ENCODE assay signal across 8 cellular contexts in genomic region chr11:804599-804964, GRCh38. TPM values are rescaled to one million over a fixed set of nuclear protein-coding genes. Genes with fewer than 3 reads are reported as not detected.
DNase-seq lines count a peak whose midpoint lies in the region; ATAC-seq, FAIRE-seq and TF ChIP-seq lines count a peak whose summit lies in the region.

No MANE protein-coding gene starts in this region.

- DNase-seq in A549 (ENCODE audit: low read depth in 1 of 2, low spot score in 1 of 2) (no peak), mammary epithelial cell (no peak), glomerular visceral epithelial cell (ENCODE audit: extremely low spot score) (no peak), NCI-H82 treated with DMSO at 0.1 percent for 48 hours (lab: John Stamatoyannopoulos, UW; ENCODE audit: unreplicated experiment) (no peak)
- DNase-seq in NK-92 treated with Interleukin-12 subunit alpha and Interleukin-12 subunit beta, amount 100 ng/mL, for 24 hours (lab: John Stamatoyannopoulos, UW), result no peak

- H3K4me2 ChIP-seq in A549, result peak overlapping the region; percentile 93
- peak overlapping the region; percentile 100 for H3K4me2 ChIP-seq in mammary epithelial cell (ENCODE audit: insufficient read depth, low read depth, low read length)

- TF ChIP-seq CTCF in A549 (IDR thresholded peaks at IDR 0.05) (no peak), mammary epithelial cell (conservative IDR thresholded peaks at IDR 0.05 in 1 of 2, IDR thresholded peaks at IDR 0.05 in 1 of 2; ENCODE audit: extremely low read depth in 1 of 2, insufficient read depth in 1 of 2, low read depth in 1 of 2, low read length in 2 of 2) (no peak)

- POLR2A ChIA-PET in A549 (lab: Yijun Ruan, JAX), result interaction anchor here (2.0 kb wide), 1 partner anchor 15 kb away, joined by 9 read pairs; no protein-coding TSS in a partner anchor

- no peaks in the 10 kb centered on the region for H4K20me1 ChIP-seq in mammary epithelial cell (ENCODE audit: insufficient read depth, low read length)

- intact Hi-C loops in mammary epithelial cell (cut with micrococcal nuclease), result no loop called here

- ATAC-seq in A549, result no peak
- ATAC-seq in GM18498 (IDR thresholded peaks at IDR 0.05; ENCODE audit: unreplicated experiment), result no peak

- in situ Hi-C loops in mammary epithelial cell (cut with MboI; ENCODE audit: low sequenced_read_pairs in 2 of 2), result no loop called here

- H3K9me3 ChIP-seq in A549 (no peaks in the 10 kb centered on the region), HUES6 (ENCODE audit: control insufficient read depth, insufficient read depth, low read depth, low read length) (no peaks in the 10 kb centered on the region), mammary epithelial cell (replicated peaks; ENCODE audit: insufficient read depth, low read length) (no peaks in the 10 kb centered on the region), mononuclear cell (ENCODE audit: low read depth, low read length) (no peaks in the 10 kb centered on the region)

- H3K9ac ChIP-seq in HUES6 (ENCODE audit: low read length), result peak overlapping the region; percentile 31
- H3K9ac ChIP-seq in mammary epithelial cell (ENCODE audit: insufficient read depth, low read length), result peak overlapping the region; percentile 8

- no peak for TF ChIP-seq RAD21 in A549 (conservative IDR thresholded peaks at IDR 0.05 in 1 of 2, IDR thresholded peaks at IDR 0.05 in 1 of 2)

- H3K36me3 ChIP-seq in HUES6 (ENCODE audit: control insufficient read depth, insufficient read depth, low read length) (peaks cover 38% of the 10 kb centered on the region), mammary epithelial cell (ENCODE audit: insufficient read depth, low read length) (no peaks in the 10 kb centered on the region)

- no TSS peak for BruUV-seq in mammary epithelial cell (replicated peaks; lab: Mats Ljungman, UMichigan)

- dilution Hi-C loops in mammary epithelial cell (cut with HindIII; ENCODE audit: low sequenced_read_pairs), result no loop called here

- H3K27ac ChIP-seq in A549, result peak overlapping the region; percentile 76 to 90
- H3K27ac ChIP-seq in HUES6 (ENCODE audit: low read depth, low read length), result no peak overlapping the region
- no peak overlapping the region for H3K27ac ChIP-seq in mammary epithelial cell (ENCODE audit: insufficient read depth, low read depth, low read length)

- no peak for TF ChIP-seq POLR2A in A549 (IDR thresholded peaks at IDR 0.05; ENCODE audit: low read length)

- no peaks in the 10 kb centered on the region for H3K27me3 ChIP-seq in HUES6 (ENCODE audit: control insufficient read depth, insufficient read depth, low read length)
- H3K27me3 ChIP-seq in mammary epithelial cell (ENCODE audit: insufficient read depth, low read length), result no peaks in the 10 kb centered on the region
- H3K27me3 ChIP-seq in mononuclear cell (ENCODE audit: insufficient read depth, low read length), result no peaks in the 10 kb centered on the region

- TF ChIP-seq EP300 in A549 (IDR thresholded peaks at IDR 0.05), result no peak

- H3K79me2 ChIP-seq in mammary epithelial cell (ENCODE audit: insufficient read depth, low read length), result peaks cover 25% of the 10 kb centered on the region

- peaks cover 22% of the 10 kb centered on the region for H3K4me1 ChIP-seq in A549
- H3K4me1 ChIP-seq in HUES6 (ENCODE audit: control insufficient read depth, insufficient read depth, low read length), result peaks cover 16% of the 10 kb centered on the region
- peaks cover 26% of the 10 kb centered on the region for H3K4me1 ChIP-seq in mammary epithelial cell (ENCODE audit: insufficient read depth, low read length)
- peaks cover 29% of the 10 kb centered on the region for H3K4me1 ChIP-seq in mononuclear cell (ENCODE audit: insufficient read depth, low read length)

- no peak for FAIRE-seq in A549 (lab: Jason Lieb, UNC)

- H3K4me3 ChIP-seq in A549 (peak overlapping the region; percentile 60), HUES6 (ENCODE audit: low read depth, low read length) (peak overlapping the region; percentile 74), mammary epithelial cell (replicated peaks in 1 of 3; ENCODE audit: insufficient read depth in 1 of 3, low read depth in 2 of 3, low read length in 3 of 3) (peak overlapping the region; percentile 60 to 68 (median 65)), mononuclear cell (ENCODE audit: low read length) (peak overlapping the region; percentile 41)

- WGBS in A549 (ENCODE audit: missing lambda C conversion rate), result 29% methylated on average over 18 of the region's 18 CpGs
- WGBS in mammary epithelial cell (ENCODE audit: low coverage, missing lambda C conversion rate), result 0% methylated on average over 6 of the region's 18 CpGs

- CTCF ChIA-PET in A549 (lab: Yijun Ruan, JAX) (interaction anchor here (1.0 to 1.2 kb wide), 2 partner anchors 9 to 15 kb away, joined by 3 to 4 read pairs; no protein-coding TSS in a partner anchor), mammary epithelial cell (lab: Charles Lee; ENCODE audit: low non-redundant PET) (no interaction called here)

- peak overlapping the region; percentile 75 for H2AFZ ChIP-seq in mammary epithelial cell (ENCODE audit: low read depth, low read length)

TF ChIP-seq in A549, 52 proteins besides CTCF, POLR2A, EP300 and RAD21:
- no peak for TF ChIP-seq TFCP2L1 (CRISPR knock-in tag; IDR thresholded peaks at IDR 0.05)
- TF ChIP-seq CEBPB (IDR thresholded peaks at IDR 0.05), result no peak
- no peak for TF ChIP-seq EHF (CRISPR knock-in tag; IDR thresholded peaks at IDR 0.05)
- no peak for TF ChIP-seq HEYL (CRISPR knock-in tag; IDR thresholded peaks at IDR 0.05)
- TF ChIP-seq ESRRA (IDR thresholded peaks at IDR 0.05; ENCODE audit: borderline replicate concordance, low read length), result no peak
- TF ChIP-seq FOSB (CRISPR knock-in tag; IDR thresholded peaks at IDR 0.05), result no peak
TF ChIP-seq in A549: peak in this region for 0.

RNA-seq across cellular contexts. Expression of gene PIDD1, which starts 0.4 kb away (rescaled TPM):
- 6.3 and 6.5 TPM in 2 replicates for polyA plus RNA-seq in A549 (2011; rRNA removed)
- polyA plus RNA-seq in A549 (2012; cell fraction: cytosol; rRNA removed), result 17.5 and 23.5 TPM in 2 replicates
- 117 and 172 TPM in 2 replicates for polyA plus RNA-seq in A549 (2012; cell fraction: nucleus; rRNA removed)
- 15.7 to 19.0 TPM (median 18.9 TPM) in 3 replicates for polyA plus RNA-seq in A549 (2017; fragmentation: RNase III; extraction: RNeasy Plus Mini Kit Qiagen cat#74134 plus additional on column Dnase treatment)
- 2.7 and 4.4 TPM in 2 replicates for polyA minus RNA-seq in A549 (2011; rRNA and poly(A)+ RNA removed)
- 10 to 100 TPM in 1 of 2 donors, 1 to 10 TPM in 1; 4.5 to 19.2 TPM for total RNA-seq in mammary epithelial cell
- polyA plus RNA-seq in mammary epithelial cell, result 9.3 TPM
- 1.8 TPM for polyA minus RNA-seq in mammary epithelial cell
- total RNA-seq in mononuclear cell, result 6.2 TPM

RNA-seq across cellular contexts. Expression of gene RPLP2, which starts 5.2 kb away (rescaled TPM):
- polyA plus RNA-seq in A549 (2011; rRNA removed) (1,346 and 1,493 TPM in 2 replicates), A549 (2017; fragmentation: RNase III; extraction: RNeasy Plus Mini Kit Qiagen cat#74134 plus additional on column Dnase treatment) (2,443 to 2,621 TPM (median 2,508 TPM) in 3 replicates), mammary epithelial cell (1,296 TPM)
- polyA plus RNA-seq in A549 (2012; cell fraction: cytosol; rRNA removed), result 3,184 and 3,866 TPM in 2 replicates
- polyA plus RNA-seq in A549 (2012; cell fraction: nucleus; rRNA removed), result 1,421 and 2,115 TPM in 2 replicates
- polyA minus RNA-seq in A549 (2011; rRNA and poly(A)+ RNA removed), result 823 and 964 TPM in 2 replicates
- total RNA-seq in mammary epithelial cell (1,000 to 10,000 TPM in 1 of 2 donors, 100 to 1,000 TPM in 1; 135 to 1,487 TPM), mononuclear cell (653 TPM)
- polyA minus RNA-seq in mammary epithelial cell, result 737 TPM

RNA-seq across cellular contexts. Expression of gene SLC25A22, which starts 6.5 kb away (rescaled TPM):
- polyA plus RNA-seq in A549 (2011; rRNA removed) (11.6 and 13.5 TPM in 2 replicates), A549 (2017; fragmentation: RNase III; extraction: RNeasy Plus Mini Kit Qiagen cat#74134 plus additional on column Dnase treatment) (18.7 to 21.8 TPM (median 19.5 TPM) in 3 replicates), mammary epithelial cell (19.4 TPM)
- polyA plus RNA-seq in A549 (2012; cell fraction: cytosol; rRNA removed), result 43.6 and 50.2 TPM in 2 replicates
- polyA plus RNA-seq in A549 (2012; cell fraction: nucleus; rRNA removed), result 85.4 and 116 TPM in 2 replicates
- 4.5 and 15.8 TPM in 2 replicates for polyA minus RNA-seq in A549 (2011; rRNA and poly(A)+ RNA removed)
- total RNA-seq in mammary epithelial cell (10 to 100 TPM in 1 of 2 donors, 1 to 10 TPM in 1; 7.3 to 29.5 TPM), mononuclear cell (3.5 TPM)
- polyA minus RNA-seq in mammary epithelial cell, result 11.3 TPM

RNA-seq across cellular contexts. Expression of gene PNPLA2, which starts 14.1 kb away (rescaled TPM):
- 13.2 and 16.1 TPM in 2 replicates for polyA plus RNA-seq in A549 (2011; rRNA removed)
- 45.8 and 63.3 TPM in 2 replicates for polyA plus RNA-seq in A549 (2012; cell fraction: cytosol; rRNA removed)
- polyA plus RNA-seq in A549 (2012; cell fraction: nucleus; rRNA removed), result 114 and 198 TPM in 2 replicates
- polyA plus RNA-seq in A549 (2017; fragmentation: RNase III; extraction: RNeasy Plus Mini Kit Qiagen cat#74134 plus additional on column Dnase treatment), result 25.1 to 29.2 TPM (median 25.4 TPM) in 3 replicates
- polyA minus RNA-seq in A549 (2011; rRNA and poly(A)+ RNA removed), result 33.9 and 38.8 TPM in 2 replicates
- 10 to 100 TPM; 14.7 to 62.6 TPM for total RNA-seq in mammary epithelial cell
- polyA plus RNA-seq in mammary epithelial cell, result 13.7 TPM
- 17.2 TPM for polyA minus RNA-seq in mammary epithelial cell
- total RNA-seq in mononuclear cell, result 81.0 TPM

RNA-seq across cellular contexts. Expression of gene CEND1, which starts 14.7 kb away (rescaled TPM):
- not detected in 2 replicates for polyA plus RNA-seq in A549 (2011; rRNA removed)
- polyA plus RNA-seq in A549 (2012; cell fraction: cytosol; rRNA removed), result 0.32 and 0.51 TPM in 2 replicates
- polyA plus RNA-seq in A549 (2012; cell fraction: nucleus; rRNA removed), result 0.47 and 0.59 TPM in 2 replicates
- 1.0 to 1.3 TPM (median 1.0 TPM) in 3 replicates for polyA plus RNA-seq in A549 (2017; fragmentation: RNase III; extraction: RNeasy Plus Mini Kit Qiagen cat#74134 plus additional on column Dnase treatment)
- 0.29 TPM in 1 of 2 replicates, not detected in the other for polyA minus RNA-seq in A549 (2011; rRNA and poly(A)+ RNA removed)
- total RNA-seq in mammary epithelial cell, result not detected
- polyA plus RNA-seq in mammary epithelial cell, result not detected
- polyA minus RNA-seq in mammary epithelial cell, result not detected
- not detected for total RNA-seq in mononuclear cell

Comparison
In these comparisons a context has a peak if more than half of its experiments do, and no peak if none do; other contexts are left out.
1. H3K27ac ChIP-seq: peak in A549 (2 of 2); none in HUES6 (single experiment) and mammary epithelial cell (single experiment).
2. Peak in every context shown above with its lines, with median percentiles within 50 percentile points of each other: H3K4me3 ChIP-seq.